Comparison of ENCODE assay signal across 1 cellular context in the genomic region with DNA sequence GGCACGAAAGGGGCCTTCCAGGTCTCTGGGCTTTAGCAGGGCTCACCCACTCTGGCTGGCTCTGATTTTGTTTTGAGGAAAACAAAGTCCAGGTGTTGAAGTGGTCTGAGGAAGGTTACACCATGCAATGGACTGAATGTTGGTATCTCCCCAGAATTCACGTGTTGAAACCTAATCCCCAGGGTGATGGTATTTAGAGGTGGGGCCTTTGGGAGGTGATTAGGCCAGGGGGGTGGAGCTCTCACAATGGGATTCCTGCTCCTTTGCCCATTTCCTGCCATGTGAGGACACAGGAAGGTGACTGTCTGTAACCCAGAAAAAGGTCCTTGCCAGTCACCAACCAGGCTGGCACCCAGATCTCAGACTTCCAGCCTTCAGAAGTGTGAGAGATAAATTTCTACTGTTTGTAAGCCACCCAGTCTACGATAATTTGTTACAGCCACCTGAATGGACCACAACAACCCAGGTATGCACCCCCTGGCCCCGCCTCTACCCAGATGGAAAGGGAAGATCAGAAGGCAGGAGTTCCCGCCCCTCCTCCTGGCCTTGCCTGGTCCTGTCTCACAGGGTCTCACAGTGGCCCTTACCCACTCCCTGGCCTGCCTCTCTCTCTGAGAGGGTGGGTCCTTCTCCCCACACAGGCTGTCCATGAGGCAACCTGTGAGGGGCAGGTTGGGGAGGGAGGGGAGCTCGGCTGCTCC.
TF ChIP-seq lines count a peak whose summit lies in the region.

No MANE protein-coding gene starts in this region.

TF ChIP-seq in HCT116, 20 proteins besides CTCF, POLR2A, EP300 and RAD21 (continued from another document):
- TF ChIP-seq, protein P1, sequence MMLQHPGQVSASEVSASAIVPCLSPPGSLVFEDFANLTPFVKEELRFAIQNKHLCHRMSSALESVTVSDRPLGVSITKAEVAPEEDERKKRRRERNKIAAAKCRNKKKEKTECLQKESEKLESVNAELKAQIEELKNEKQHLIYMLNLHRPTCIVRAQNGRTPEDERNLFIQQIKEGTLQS (IDR thresholded peaks at IDR 0.05), result no peak
- TF ChIP-seq, protein P2, sequence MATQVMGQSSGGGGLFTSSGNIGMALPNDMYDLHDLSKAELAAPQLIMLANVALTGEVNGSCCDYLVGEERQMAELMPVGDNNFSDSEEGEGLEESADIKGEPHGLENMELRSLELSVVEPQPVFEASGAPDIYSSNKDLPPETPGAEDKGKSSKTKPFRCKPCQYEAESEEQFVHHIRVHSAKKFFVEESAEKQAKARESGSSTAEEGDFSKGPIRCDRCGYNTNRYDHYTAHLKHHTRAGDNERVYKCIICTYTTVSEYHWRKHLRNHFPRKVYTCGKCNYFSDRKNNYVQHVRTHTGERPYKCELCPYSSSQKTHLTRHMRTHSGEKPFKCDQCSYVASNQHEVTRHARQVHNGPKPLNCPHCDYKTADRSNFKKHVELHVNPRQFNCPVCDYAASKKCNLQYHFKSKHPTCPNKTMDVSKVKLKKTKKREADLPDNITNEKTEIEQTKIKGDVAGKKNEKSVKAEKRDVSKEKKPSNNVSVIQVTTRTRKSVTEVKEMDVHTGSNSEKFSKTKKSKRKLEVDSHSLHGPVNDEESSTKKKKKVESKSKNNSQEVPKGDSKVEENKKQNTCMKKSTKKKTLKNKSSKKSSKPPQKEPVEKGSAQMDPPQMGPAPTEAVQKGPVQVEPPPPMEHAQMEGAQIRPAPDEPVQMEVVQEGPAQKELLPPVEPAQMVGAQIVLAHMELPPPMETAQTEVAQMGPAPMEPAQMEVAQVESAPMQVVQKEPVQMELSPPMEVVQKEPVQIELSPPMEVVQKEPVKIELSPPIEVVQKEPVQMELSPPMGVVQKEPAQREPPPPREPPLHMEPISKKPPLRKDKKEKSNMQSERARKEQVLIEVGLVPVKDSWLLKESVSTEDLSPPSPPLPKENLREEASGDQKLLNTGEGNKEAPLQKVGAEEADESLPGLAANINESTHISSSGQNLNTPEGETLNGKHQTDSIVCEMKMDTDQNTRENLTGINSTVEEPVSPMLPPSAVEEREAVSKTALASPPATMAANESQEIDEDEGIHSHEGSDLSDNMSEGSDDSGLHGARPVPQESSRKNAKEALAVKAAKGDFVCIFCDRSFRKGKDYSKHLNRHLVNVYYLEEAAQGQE (IDR thresholded peaks at IDR 0.05; ENCODE audit: low read depth), result no peak
- TF ChIP-seq, protein P3, sequence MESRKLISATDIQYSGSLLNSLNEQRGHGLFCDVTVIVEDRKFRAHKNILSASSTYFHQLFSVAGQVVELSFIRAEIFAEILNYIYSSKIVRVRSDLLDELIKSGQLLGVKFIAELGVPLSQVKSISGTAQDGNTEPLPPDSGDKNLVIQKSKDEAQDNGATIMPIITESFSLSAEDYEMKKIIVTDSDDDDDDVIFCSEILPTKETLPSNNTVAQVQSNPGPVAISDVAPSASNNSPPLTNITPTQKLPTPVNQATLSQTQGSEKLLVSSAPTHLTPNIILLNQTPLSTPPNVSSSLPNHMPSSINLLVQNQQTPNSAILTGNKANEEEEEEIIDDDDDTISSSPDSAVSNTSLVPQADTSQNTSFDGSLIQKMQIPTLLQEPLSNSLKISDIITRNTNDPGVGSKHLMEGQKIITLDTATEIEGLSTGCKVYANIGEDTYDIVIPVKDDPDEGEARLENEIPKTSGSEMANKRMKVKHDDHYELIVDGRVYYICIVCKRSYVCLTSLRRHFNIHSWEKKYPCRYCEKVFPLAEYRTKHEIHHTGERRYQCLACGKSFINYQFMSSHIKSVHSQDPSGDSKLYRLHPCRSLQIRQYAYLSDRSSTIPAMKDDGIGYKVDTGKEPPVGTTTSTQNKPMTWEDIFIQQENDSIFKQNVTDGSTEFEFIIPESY (IDR thresholded peaks at IDR 0.05; ENCODE audit: extremely low read depth, insufficient replicate concordance, low read length), result no peak
- TF ChIP-seq EGR1 (IDR thresholded peaks at IDR 0.05; ENCODE audit: low read depth) (no peak), JUND (IDR thresholded peaks at IDR 0.05) (no peak), MAX (IDR thresholded peaks at IDR 0.05) (no peak), CBX3 (IDR thresholded peaks at IDR 0.05; ENCODE audit: low read depth) (no peak), CEBPB (IDR thresholded peaks at IDR 0.05; ENCODE audit: low read depth) (no peak)
TF ChIP-seq in HCT116: peak in this region for 0.
